In genomic region chr2:88811238-88811637, GRCh38 we compare ENCODE assay signal across 19 cellular contexts.
"Had no signal": no experiment of that assay in that cellular context is flagged by ENCODE, and none has a peak within 500 bp of the region (broad histone marks: within the 10 kb centered on the region; RNA-seq: fewer than 3 reads in every experiment).

No MANE protein-coding gene starts in this region.

- DNase-seq: activated CD4-positive, alpha-beta memory T cell treated with anti-CD3 and anti-CD28 coated beads, Interleukin-2, amount 10 ng/mL, durations not matched to agents 7 days and 5 days; activated CD4-positive, alpha-beta T cell treated with anti-CD3 and anti-CD28 coated beads, Interleukin-2, amount 50 U/mL, for 1 hour; activated CD4-positive, CD25-positive, alpha-beta regulatory T cell; activated gamma-delta T cell; activated naive CD4-positive, alpha-beta T cell treated with anti-CD3 and anti-CD28 coated beads for 36 hours; activated T-cell treated with anti-CD3 and anti-CD28 coated beads for 4 hours; activated T-cell treated with anti-CD3 and anti-CD28 coated beads, Interleukin-2, amount 50 U/mL, for 48 hours; MG63; MV-4-11; NCI-H1105 treated with DMSO at 0.1 percent for 48 hours; NCI-H1436 treated with DMSO at 0.1 percent for 48 hours; NCI-H187; NCI-H2081; NCI-H748 treated with DMSO at 0.1 percent for 48 hours; OCI-M1; Right ventricle myocardium superior; SJCRH30; SK-N-SH; T-helper 1 cell had no signal
